Comparison of ENCODE assay signal across 23 cellular contexts in the genomic region with DNA sequence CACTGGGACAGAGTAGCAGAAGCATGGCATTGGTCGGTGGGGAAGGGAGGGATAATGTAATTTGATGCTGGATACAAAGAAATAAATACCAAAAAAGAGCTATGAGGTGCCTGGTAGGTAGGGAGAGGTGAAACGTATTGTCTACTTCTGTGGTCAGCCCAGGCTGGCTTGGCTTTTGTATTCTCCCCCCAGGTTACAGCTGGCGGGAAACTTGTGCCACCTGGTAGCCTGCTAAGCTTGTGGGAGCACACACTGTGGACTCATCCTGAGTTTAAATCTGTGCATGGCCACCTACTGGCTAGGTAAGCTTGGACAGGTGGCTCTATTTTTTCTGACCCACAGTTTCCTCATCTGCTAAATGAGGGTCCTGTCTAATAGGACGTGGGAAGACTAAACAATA.
"Had no signal": no experiment of that assay in that cellular context is flagged by ENCODE, and none has a peak within 500 bp of the region (broad histone marks: within the 10 kb centered on the region; RNA-seq: fewer than 3 reads in every experiment).

No MANE protein-coding gene starts in this region.

- H3K9me3 ChIP-seq: SJSA1 had no signal

- H3K36me3 ChIP-seq: SJSA1 had no signal

- ATAC-seq: activated T-cell treated with anti-CD3 and anti-CD28 coated beads, Interleukin-2, amount 50 U/mL, for 4 hours; SK-N-SH treated with all-trans-retinoic acid at 6 μM for 48 hours had no signal

- H3K4me3 ChIP-seq: SJSA1 had no signal

- DNase-seq: activated CD4-positive, alpha-beta memory T cell treated with anti-CD3 and anti-CD28 coated beads for 36 hours; activated CD4-positive, alpha-beta T cell treated with anti-CD3 and anti-CD28 coated beads, Interleukin-2, amount 10 ng/mL, durations not matched to agents 7 days and 5 days; activated CD4-positive, CD25-positive, alpha-beta regulatory T cell; activated CD8-positive, alpha-beta memory T cell treated with anti-CD3 and anti-CD28 coated beads for 24 hours; activated effector memory CD4-positive, alpha-beta T cell treated with anti-CD3 and anti-CD28 coated beads, Interleukin-2, amount 50 U/mL, for 16 hours; activated naive CD4-positive, alpha-beta T cell treated with Interleukin-2 at 50 U/mL for 16 hours; activated T-cell treated with anti-CD3 and anti-CD28 coated beads, Interleukin-2, amount 50 U/mL, for 4 hours; amygdala; Karpas-422; NCI-H1105 treated with DMSO at 0.1 percent for 48 hours; NCI-H1694; NCI-H2029 treated with DMSO at 0.1 percent for 48 hours; NCI-H446 treated with DMSO at 0.1 percent for 48 hours; NCI-H524 treated with DMSO at 0.1 percent for 48 hours; NCI-H82; OCI-M1; SHP77; SW 1271 had no signal

- FAIRE-seq: astrocyte, RCC 7860, TTC549 had no signal

- H3K27me3 ChIP-seq: SJSA1 had no signal

- H3K27ac ChIP-seq: SJSA1 had no signal

- H3K4me1 ChIP-seq: SJSA1 had no signal
